ENCODE assay signal across 9 cellular contexts in genomic region chr14:66509874-66510273, GRCh38. TPM values are rescaled to one million over a fixed set of nuclear protein-coding genes. Genes with fewer than 3 reads are reported as not detected.
DNase-seq lines count a peak whose midpoint lies in the region; ATAC-seq and TF ChIP-seq lines count a peak whose summit lies in the region.
"Had no signal": no experiment of that assay in that cellular context is flagged by ENCODE, and none has a peak within 500 bp of the region (broad histone marks: within the 10 kb centered on the region; RNA-seq: fewer than 3 reads in every experiment).

No MANE protein-coding gene starts in this region.

- no peak for TF ChIP-seq POLR2A in spleen (IDR thresholded peaks at IDR 0.05)

- H3K27me3 ChIP-seq in right cardiac atrium (ENCODE audit: control insufficient read depth, insufficient read depth) = no peaks in the 10 kb centered on the region
- H3K27me3 ChIP-seq in spleen (replicated peaks in 1 of 7) = peaks cover 0 to 11% (median 0%) of the 10 kb centered on the region in 7 donors

- H3K36me3 Mint-ChIP-seq in WTC11 = no peaks in the 10 kb centered on the region

- no peaks in the 10 kb centered on the region for H3K4me1 ChIP-seq in right cardiac atrium (ENCODE audit: control insufficient read depth, insufficient read depth, low read length)
- H3K4me1 ChIP-seq in spleen = peaks cover 8 to 68% (median 29%) of the 10 kb centered on the region in 6 donors

- H3K9me3 Mint-ChIP-seq in WTC11 = no peaks in the 10 kb centered on the region

- CTCF ChIA-PET in WTC11 (lab: Charles Lee) = no interaction called here

- peaks cover 17% of the 10 kb centered on the region for H3K27me3 Mint-ChIP-seq in WTC11 (ENCODE audit: low read depth)

- no peaks in the 10 kb centered on the region for H3K36me3 ChIP-seq in spleen
- H3K36me3 ChIP-seq: SJSA1 had no signal

- 33% methylated on average over 4 of the region's 4 CpGs for WGBS in right cardiac atrium
- WGBS in spleen, 5 donors = 52 to 63% (median 58%) methylated on average over 4 of the region's 4 CpGs

- no peak overlapping the region for H3K27ac ChIP-seq in right cardiac atrium (ENCODE audit: low read length)
- H3K27ac ChIP-seq in spleen = no peak overlapping the region
- H3K27ac ChIP-seq: SJSA1 had no signal

- intact Hi-C loops in right cardiac atrium (cut with DNase I) = no loop called here
- intact Hi-C loops in spleen (cut with DNase I; ENCODE audit: low total_unique reads) = no loop called here

- peak; percentile 10 for DNase-seq in GM20000 (ENCODE audit: low spot score)
- DNase-seq in WTC11 (ENCODE audit: low spot score) = no peak
- no peak for DNase-seq in right cardiac atrium
- DNase-seq in spleen = no peak
- no peak for DNase-seq in stimulated activated naive CD4-positive, alpha-beta T cell treated with Interleukin-2 at 50 U/mL for 16 hours (lab: John Stamatoyannopoulos, UW)
- no peak for DNase-seq in SIG-M5 (lab: John Stamatoyannopoulos, UW)
- DNase-seq in stimulated activated CD4-positive, alpha-beta T cell treated with anti-CD3 and anti-CD28 coated beads, Interleukin-4, amount 100 ng/mL, for 4 hours = no peak

- peak overlapping the region; percentile 91 for H3K4me3 ChIP-seq in right cardiac atrium (ENCODE audit: low read length)
- peak overlapping the region in 7 of 8 donors; percentile 77 to 99 (median 92) for H3K4me3 ChIP-seq in spleen

- H3K9me3 ChIP-seq in right cardiac atrium (ENCODE audit: control insufficient read depth, low read length) = no peaks in the 10 kb centered on the region
- no peaks in the 10 kb centered on the region for H3K9me3 ChIP-seq in spleen
- H3K9me3 ChIP-seq: SJSA1 had no signal

- ATAC-seq in WTC11 (no peak), right cardiac atrium (no peak), HG02610 (IDR thresholded peaks at IDR 0.05; ENCODE audit: unreplicated experiment) (no peak)

- POLR2A ChIA-PET in WTC11 (lab: Charles Lee) = no interaction called here

- no peak overlapping the region for H3K27ac Mint-ChIP-seq in WTC11

- TF ChIP-seq CTCF in GM20000 (IDR thresholded peaks at IDR 0.05; ENCODE audit: extremely low read depth, missing control alignments) (no peak), WTC11 (IDR thresholded peaks at IDR 0.05) (no peak), spleen (IDR thresholded peaks at IDR 0.05 in 8 of 11, conservative IDR thresholded peaks at IDR 0.05 in 3 of 11) (no peak)

- peak overlapping the region; percentile 92 for H3K4me3 Mint-ChIP-seq in WTC11

- H3K4me1 Mint-ChIP-seq in WTC11 = peaks cover 16% of the 10 kb centered on the region

TF ChIP-seq in WTC11, 78 proteins besides CTCF, POLR2A, EP300 and RAD21:
- TF ChIP-seq E2F5 (CRISPR knock-in tag; IDR thresholded peaks at IDR 0.05) (no peak), ZNF232 (CRISPR knock-in tag; IDR thresholded peaks at IDR 0.05) (no peak), ZNF317 (CRISPR knock-in tag; IDR thresholded peaks at IDR 0.05; ENCODE audit: borderline replicate concordance, low read depth) (no peak), ETV6 (CRISPR knock-in tag; IDR thresholded peaks at IDR 0.05) (no peak), NFATC4 (CRISPR knock-in tag; IDR thresholded peaks at IDR 0.05) (no peak), NR2C2 (CRISPR knock-in tag; IDR thresholded peaks at IDR 0.05) (no peak), ZNF121 (CRISPR knock-in tag; IDR thresholded peaks at IDR 0.05) (no peak), ESRRA (CRISPR knock-in tag; IDR thresholded peaks at IDR 0.05; ENCODE audit: borderline replicate concordance) (no peak), TEAD4 (CRISPR knock-in tag; IDR thresholded peaks at IDR 0.05) (no peak)
- TF ChIP-seq, protein P1, sequence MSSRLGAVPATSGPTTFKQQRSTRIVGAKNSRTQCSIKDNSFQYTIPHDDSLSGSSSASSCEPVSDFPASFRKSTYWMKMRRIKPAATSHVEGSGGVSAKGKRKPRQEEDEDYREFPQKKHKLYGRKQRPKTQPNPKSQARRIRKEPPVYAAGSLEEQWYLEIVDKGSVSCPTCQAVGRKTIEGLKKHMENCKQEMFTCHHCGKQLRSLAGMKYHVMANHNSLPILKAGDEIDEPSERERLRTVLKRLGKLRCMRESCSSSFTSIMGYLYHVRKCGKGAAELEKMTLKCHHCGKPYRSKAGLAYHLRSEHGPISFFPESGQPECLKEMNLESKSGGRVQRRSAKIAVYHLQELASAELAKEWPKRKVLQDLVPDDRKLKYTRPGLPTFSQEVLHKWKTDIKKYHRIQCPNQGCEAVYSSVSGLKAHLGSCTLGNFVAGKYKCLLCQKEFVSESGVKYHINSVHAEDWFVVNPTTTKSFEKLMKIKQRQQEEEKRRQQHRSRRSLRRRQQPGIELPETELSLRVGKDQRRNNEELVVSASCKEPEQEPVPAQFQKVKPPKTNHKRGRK (CRISPR knock-in tag; IDR thresholded peaks at IDR 0.05; ENCODE audit: borderline replicate concordance) = no peak
- TF ChIP-seq, protein P2, sequence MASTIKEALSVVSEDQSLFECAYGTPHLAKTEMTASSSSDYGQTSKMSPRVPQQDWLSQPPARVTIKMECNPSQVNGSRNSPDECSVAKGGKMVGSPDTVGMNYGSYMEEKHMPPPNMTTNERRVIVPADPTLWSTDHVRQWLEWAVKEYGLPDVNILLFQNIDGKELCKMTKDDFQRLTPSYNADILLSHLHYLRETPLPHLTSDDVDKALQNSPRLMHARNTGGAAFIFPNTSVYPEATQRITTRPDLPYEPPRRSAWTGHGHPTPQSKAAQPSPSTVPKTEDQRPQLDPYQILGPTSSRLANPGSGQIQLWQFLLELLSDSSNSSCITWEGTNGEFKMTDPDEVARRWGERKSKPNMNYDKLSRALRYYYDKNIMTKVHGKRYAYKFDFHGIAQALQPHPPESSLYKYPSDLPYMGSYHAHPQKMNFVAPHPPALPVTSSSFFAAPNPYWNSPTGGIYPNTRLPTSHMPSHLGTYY (CRISPR knock-in tag; IDR thresholded peaks at IDR 0.05) = no peak
- TF ChIP-seq, protein P3, sequence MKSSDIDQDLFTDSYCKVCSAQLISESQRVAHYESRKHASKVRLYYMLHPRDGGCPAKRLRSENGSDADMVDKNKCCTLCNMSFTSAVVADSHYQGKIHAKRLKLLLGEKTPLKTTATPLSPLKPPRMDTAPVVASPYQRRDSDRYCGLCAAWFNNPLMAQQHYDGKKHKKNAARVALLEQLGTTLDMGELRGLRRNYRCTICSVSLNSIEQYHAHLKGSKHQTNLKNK (CRISPR knock-in tag; IDR thresholded peaks at IDR 0.05) = no peak

RNA-seq across cellular contexts. Expression of gene GPHN, which starts 1.9 kb away (rescaled TPM):
- total RNA-seq in WTC11 (2021) (16.0 to 19.8 TPM (median 18.1 TPM) in 3 replicates), right cardiac atrium (10 to 100 TPM; 19.6 to 25.4 (median 23.6) TPM), spleen (10 to 100 TPM in 6 of 7 donors, 1 to 10 TPM in 1; 9.0 to 26.9 (median 15.4) TPM)
- polyA plus RNA-seq in right cardiac atrium (16.0 TPM), spleen (10 to 100 TPM in 2 of 3 donors, 1 to 10 TPM in 1; 9.3 to 16.3 (median 16.1) TPM)

RNA-seq across cellular contexts. Expression of gene CCDC196, which starts 23.7 kb away (rescaled TPM):
- total RNA-seq in WTC11 (2021) (not detected in 3 replicates), right cardiac atrium (not detected), spleen (not detected)
- polyA plus RNA-seq in right cardiac atrium (not detected), spleen (not detected)
- total RNA-seq: SJSA1 had no signal
